Comparison of ENCODE assay signal across 8 cellular contexts in the genomic region with DNA sequence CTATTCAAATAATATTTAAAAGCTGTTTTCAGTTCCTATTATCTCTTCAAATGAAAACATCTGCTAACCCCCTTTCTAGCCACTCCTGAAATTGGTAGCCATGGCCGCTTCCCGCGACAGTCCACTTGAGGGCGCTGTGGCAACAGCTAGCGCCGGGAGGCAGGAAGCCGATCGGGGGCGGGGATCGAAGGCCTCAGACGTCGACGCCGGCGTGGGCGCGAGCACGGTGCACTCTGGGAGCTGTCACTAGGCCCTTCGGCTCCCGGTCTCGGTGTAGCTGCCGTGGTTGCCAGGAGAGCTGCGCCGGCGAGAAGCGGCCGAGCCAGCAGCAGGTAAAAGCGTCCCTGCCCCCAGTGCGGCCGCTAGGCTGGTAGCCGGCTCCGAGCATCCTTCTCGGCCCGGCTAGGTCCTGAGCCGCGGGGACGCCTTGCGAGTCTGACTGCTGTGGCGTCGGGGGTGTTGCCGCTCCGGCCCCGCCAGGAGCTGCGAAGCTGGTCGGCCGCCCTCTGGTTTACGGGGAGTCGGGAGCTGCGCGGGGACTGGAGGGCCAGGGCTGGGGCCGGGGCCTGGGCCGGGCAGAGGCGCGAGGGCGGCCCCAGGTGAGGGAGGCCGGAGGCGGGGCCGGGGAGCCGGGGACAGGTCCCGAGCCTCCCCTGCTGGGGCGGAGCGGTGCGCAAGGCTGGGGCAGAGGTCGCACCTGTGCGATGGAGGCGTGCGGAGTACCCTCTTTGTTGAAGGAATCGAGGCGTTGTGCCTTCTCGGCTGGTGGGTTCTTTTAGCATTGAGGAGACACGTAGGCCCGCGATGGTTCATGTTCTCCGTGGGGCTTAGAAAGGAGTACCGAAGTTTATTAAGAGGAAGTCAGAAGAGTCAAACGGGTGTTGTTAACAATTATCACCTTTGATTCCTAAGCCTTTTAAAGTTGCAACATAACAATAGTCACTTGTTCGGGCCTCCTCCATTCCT. TPM values are rescaled to one million over a fixed set of nuclear protein-coding genes. Genes with fewer than 3 reads are reported as not detected.
DNase-seq lines count a peak whose midpoint lies in the region; ATAC-seq and TF ChIP-seq lines count a peak whose summit lies in the region.

Gene DOP1A (plus strand): TSS at position 224 of the 966 bp plus-strand sequence. CDS start 29,307 bp downstream, outside the sequence.

- TF ChIP-seq EP300 in SK-N-SH (IDR thresholded peaks at IDR 0.05; ENCODE audit: borderline replicate concordance in 1 of 2, low read depth in 1 of 2, low read length in 1 of 2) (no peak; a peak in 1 of 4 replicates), suprapubic skin (IDR thresholded peaks at IDR 0.05) (no peak)

- 2% methylated on average over 16 of the region's 77 CpGs for WGBS in SK-N-SH (ENCODE audit: low lambda C conversion rate)
- under 1% methylated on average over 35 of the region's 77 CpGs for WGBS in suprapubic skin

- peak; percentile 96 for TF ChIP-seq RAD21 in SK-N-SH (IDR thresholded peaks at IDR 0.05; ENCODE audit: low read length)

- H3K27ac ChIP-seq in SK-N-SH (ENCODE audit: low read depth in 2 of 2, low read length in 1 of 2) (peak within 1 kb of the TSS; percentile 45 to 64; a peak in 3 of 4 replicates), suprapubic skin (peak within 1 kb of the TSS; percentile 91)

- peak; percentile 97 for TF ChIP-seq CTCF in GM10266 (IDR thresholded peaks at IDR 0.05; ENCODE audit: control insufficient read depth, insufficient read depth, low read depth, missing control alignments)
- TF ChIP-seq CTCF in SK-N-SH (IDR thresholded peaks at IDR 0.05) = peak; percentile 98
- TF ChIP-seq CTCF in suprapubic skin (IDR thresholded peaks at IDR 0.05) = peak; percentile 92 to 98

- POLR2A ChIA-PET in SK-N-SH (lab: Yijun Ruan, JAX) = interaction anchor here (1.5 to 3.2 kb wide), 2 partner anchors 126 to 148 kb away, joined by 8 to 13 read pairs; partner anchors contain the start of genes PGM3 and RWDD2A

- CTCF ChIA-PET in SK-N-SH (lab: Yijun Ruan, JAX) = interaction anchor here (0.5 to 11.1 kb wide), 63 partner anchors 8 to 1160 kb away, joined by 3 to 328 read pairs (median 5); partner anchors contain the start of genes CEP162, IBTK, PGM3 and PRSS35

- H3K4me1 ChIP-seq in SK-N-SH (ENCODE audit: control insufficient read depth in 1 of 2, insufficient read depth in 2 of 2, low read depth in 1 of 2, low read length in 1 of 2) = peaks cover 3 to 21% of the 10 kb centered on the region in 2 experiments
- peaks cover 57% of the 10 kb centered on the region for H3K4me1 ChIP-seq in suprapubic skin

- H3K4me2 ChIP-seq in SK-N-SH = peak within 1 kb of the TSS; percentile 93

- H3K9me3 ChIP-seq in SK-N-SH (no peaks in the 10 kb centered on the region), suprapubic skin (no peaks in the 10 kb centered on the region)

- H3K9me3 Mint-ChIP-seq in activated naive CD4-positive, alpha-beta T cell treated with anti-CD3 and anti-CD28 coated beads, Interleukin-2, amount 50 U/mL, for 24 hours = no peaks in the 10 kb centered on the region

- H3K27me3 Mint-ChIP-seq in activated naive CD4-positive, alpha-beta T cell treated with anti-CD3 and anti-CD28 coated beads, Interleukin-2, amount 50 U/mL, for 24 hours = no peaks in the 10 kb centered on the region

- H4K20me1 ChIP-seq in SK-N-SH (ENCODE audit: insufficient read depth) = no peaks in the 10 kb centered on the region

- H3F3A ChIP-seq in SK-N-SH (replicated peaks; ENCODE audit: insufficient read depth) = peaks cover 3% of the 10 kb centered on the region

- H3K27me3 ChIP-seq in SK-N-SH (ENCODE audit: insufficient read depth) (no peaks in the 10 kb centered on the region), suprapubic skin (no peaks in the 10 kb centered on the region)

- H3K4me3 ChIP-seq in SK-N-SH (ENCODE audit: low read depth in 2 of 2, low read length in 1 of 2) = peak within 1 kb of the TSS; percentile 76 to 95
- H3K4me3 ChIP-seq in suprapubic skin = peak within 1 kb of the TSS; percentile 73

- H3K27ac Mint-ChIP-seq in activated naive CD4-positive, alpha-beta T cell treated with anti-CD3 and anti-CD28 coated beads, Interleukin-2, amount 50 U/mL, for 24 hours = peak within 1 kb of the TSS; percentile 85

- peak within 1 kb of the TSS; percentile 89 for H2AFZ ChIP-seq in SK-N-SH (ENCODE audit: low read depth)

- peak within 1 kb of the TSS; percentile 90 for H3K4me3 Mint-ChIP-seq in activated naive CD4-positive, alpha-beta T cell treated with anti-CD3 and anti-CD28 coated beads, Interleukin-2, amount 50 U/mL, for 24 hours

- peak; percentile 93 for DNase-seq in GM10266 (ENCODE audit: extremely low spot score)
- DNase-seq in NCI-H1048 (lab: John Stamatoyannopoulos, UW) = peak; percentile 96
- DNase-seq in SK-N-SH = peak; percentile 95
- DNase-seq in germinal center (ENCODE audit: low spot score) = peak; percentile 89
- DNase-seq in nucleus accumbens (lab: John Stamatoyannopoulos, UW) = peak; percentile 56 to 97 (median 90)
- DNase-seq in suprapubic skin (ENCODE audit: low spot score in 2 of 2) = peak; percentile 97

- peaks cover 34% of the 10 kb centered on the region for H3K79me2 ChIP-seq in SK-N-SH (ENCODE audit: insufficient read depth)

- peak; percentile 86 for ATAC-seq in HG02588 (IDR thresholded peaks at IDR 0.05; ENCODE audit: unreplicated experiment)

- no peaks in the 10 kb centered on the region for H3K9me2 ChIP-seq in SK-N-SH

- H3K4me1 Mint-ChIP-seq in activated naive CD4-positive, alpha-beta T cell treated with anti-CD3 and anti-CD28 coated beads, Interleukin-2, amount 50 U/mL, for 24 hours = peaks cover 57% of the 10 kb centered on the region

- TF ChIP-seq POLR2A in suprapubic skin (IDR thresholded peaks at IDR 0.05) = peak; percentile 3 to 18

- peaks cover 3% of the 10 kb centered on the region for H3K36me3 Mint-ChIP-seq in activated naive CD4-positive, alpha-beta T cell treated with anti-CD3 and anti-CD28 coated beads, Interleukin-2, amount 50 U/mL, for 24 hours

- peak within 1 kb of the TSS; percentile 48 for H3K9ac ChIP-seq in SK-N-SH

- H3K36me3 ChIP-seq in SK-N-SH (replicated peaks in 1 of 2; ENCODE audit: control insufficient read depth in 1 of 2, insufficient read depth in 2 of 2, low read length in 1 of 2) (peaks cover 0 to 1% of the 10 kb centered on the region in 2 experiments), suprapubic skin (no peaks in the 10 kb centered on the region)

TF ChIP-seq in SK-N-SH, 30 proteins besides CTCF, POLR2A, EP300 and RAD21 (continues in another document):
- 0 out of 2 replicates have a peak, but pooled peaks have one; percentile 5 for TF ChIP-seq PBX3 (IDR thresholded peaks at IDR 0.05)
- TF ChIP-seq NFIC (IDR thresholded peaks at IDR 0.05; ENCODE audit: borderline replicate concordance) = no peak
- peak; percentile 98 for TF ChIP-seq MXI1 (IDR thresholded peaks at IDR 0.05; ENCODE audit: low read depth, low read length)
- TF ChIP-seq JUND (IDR thresholded peaks at IDR 0.05) = no peak
- no peak for TF ChIP-seq NRF1 (IDR thresholded peaks at IDR 0.05; ENCODE audit: low read depth, low read length)
- TF ChIP-seq POLR2AphosphoS5 (IDR thresholded peaks at IDR 0.05; ENCODE audit: low read depth, low read length) = no peak
- TF ChIP-seq, protein P1, sequence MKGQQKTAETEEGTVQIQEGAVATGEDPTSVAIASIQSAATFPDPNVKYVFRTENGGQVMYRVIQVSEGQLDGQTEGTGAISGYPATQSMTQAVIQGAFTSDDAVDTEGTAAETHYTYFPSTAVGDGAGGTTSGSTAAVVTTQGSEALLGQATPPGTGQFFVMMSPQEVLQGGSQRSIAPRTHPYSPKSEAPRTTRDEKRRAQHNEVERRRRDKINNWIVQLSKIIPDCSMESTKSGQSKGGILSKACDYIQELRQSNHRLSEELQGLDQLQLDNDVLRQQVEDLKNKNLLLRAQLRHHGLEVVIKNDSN (IDR thresholded peaks at IDR 0.05; ENCODE audit: borderline replicate concordance, low read depth) = no peak
- TF ChIP-seq TEAD4 (IDR thresholded peaks at IDR 0.05; ENCODE audit: borderline replicate concordance, insufficient read depth) = no peak
- TF ChIP-seq RFX5 (IDR thresholded peaks at IDR 0.05; ENCODE audit: low read length) = no peak
- no peak for TF ChIP-seq USF2 (IDR thresholded peaks at IDR 0.05; ENCODE audit: borderline replicate concordance, low read depth, low read length)
- TF ChIP-seq, protein P2, sequence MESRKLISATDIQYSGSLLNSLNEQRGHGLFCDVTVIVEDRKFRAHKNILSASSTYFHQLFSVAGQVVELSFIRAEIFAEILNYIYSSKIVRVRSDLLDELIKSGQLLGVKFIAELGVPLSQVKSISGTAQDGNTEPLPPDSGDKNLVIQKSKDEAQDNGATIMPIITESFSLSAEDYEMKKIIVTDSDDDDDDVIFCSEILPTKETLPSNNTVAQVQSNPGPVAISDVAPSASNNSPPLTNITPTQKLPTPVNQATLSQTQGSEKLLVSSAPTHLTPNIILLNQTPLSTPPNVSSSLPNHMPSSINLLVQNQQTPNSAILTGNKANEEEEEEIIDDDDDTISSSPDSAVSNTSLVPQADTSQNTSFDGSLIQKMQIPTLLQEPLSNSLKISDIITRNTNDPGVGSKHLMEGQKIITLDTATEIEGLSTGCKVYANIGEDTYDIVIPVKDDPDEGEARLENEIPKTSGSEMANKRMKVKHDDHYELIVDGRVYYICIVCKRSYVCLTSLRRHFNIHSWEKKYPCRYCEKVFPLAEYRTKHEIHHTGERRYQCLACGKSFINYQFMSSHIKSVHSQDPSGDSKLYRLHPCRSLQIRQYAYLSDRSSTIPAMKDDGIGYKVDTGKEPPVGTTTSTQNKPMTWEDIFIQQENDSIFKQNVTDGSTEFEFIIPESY (IDR thresholded peaks at IDR 0.05; ENCODE audit: borderline replicate concordance, low read depth) = no peak

RNA-seq across cellular contexts. Expression of gene DOP1A, which starts in this region (rescaled TPM):
- 3.4 and 4.0 TPM in 2 replicates for polyA plus RNA-seq in SK-N-SH (2012; rRNA removed)
- 2.8 and 3.0 TPM in 2 replicates for polyA plus RNA-seq in SK-N-SH (2012; cell fraction: cytosol; rRNA removed)
- polyA plus RNA-seq in SK-N-SH (2012; cell fraction: nucleus; rRNA removed) = 6.0 and 13.1 TPM in 2 replicates
- 100 to 1,000 TPM in 1 of 4 donors, 10 to 100 TPM in 3; 44.8 to 118 (median 53.5) TPM for total RNA-seq in suprapubic skin

Comparison
In these comparisons a context has a peak if more than half of its experiments do, and no peak if none do; other contexts are left out.
1. Peak in every context shown above with its lines: DNase-seq, ATAC-seq, H3K4me3 ChIP-seq and H3K27ac ChIP-seq.